11 cellular contexts compared by ENCODE assay signal in genomic region chr15:47027322-47027946, GRCh38.
DNase-seq lines count a peak whose midpoint lies in the region; ATAC-seq and TF ChIP-seq lines count a peak whose summit lies in the region.
"Had no signal": no experiment of that assay in that cellular context is flagged by ENCODE, and none has a peak within 500 bp of the region (broad histone marks: within the 10 kb centered on the region; RNA-seq: fewer than 3 reads in every experiment).

No MANE protein-coding gene starts in this region.

- H3K79me2 ChIP-seq in MM.1S (ENCODE audit: low read length): no peaks in the 10 kb centered on the region
- no peaks in the 10 kb centered on the region for H3K79me2 ChIP-seq in mesendoderm (ENCODE audit: control insufficient read depth, insufficient read depth, low read length)

- no peak overlapping the region for H3K18ac ChIP-seq in mesendoderm (ENCODE audit: low read length)

- no peak overlapping the region for H2BK120ac ChIP-seq in mesendoderm (ENCODE audit: low read depth, low read length)

- no CpG with 5 or more reads among the region's 5 CpGs for WGBS in mesendoderm (ENCODE audit: extremely low coverage, insufficient coverage, low lambda C conversion rate)

- peak overlapping the region; percentile 6 for H2BK5ac ChIP-seq in mesendoderm (ENCODE audit: low read length)

- no peaks in the 10 kb centered on the region for H3K27me3 Mint-ChIP-seq in activated T-helper 1 cell treated with anti-CD3 and anti-CD28 coated beads, Interleukin-12 subunit alpha, Interleukin-12 subunit beta, Interleukin-2, Interleukin-4 antibody, amounts not matched to agents 30 ng/mL and 10 ng/mL and 1 ng/mL, durations not matched to agents 14 hours and 24 hours and 36 hours (ENCODE audit: insufficient read depth)
- H3K27me3 Mint-ChIP-seq: activated naive CD8-positive, alpha-beta T cell treated with anti-CD3 and anti-CD28 coated beads, Interleukin-2, amount 50 U/mL, for 24 hours had no signal

- peak overlapping the region; percentile 44 for H2AFZ ChIP-seq in MM.1S (ENCODE audit: low read length)

- no peak overlapping the region for H3K4ac ChIP-seq in mesendoderm (ENCODE audit: low read depth, low read length)

- H3K4me3 ChIP-seq in MM.1S (ENCODE audit: low read length) (no peak overlapping the region), mesendoderm (ENCODE audit: low read length) (no peak overlapping the region)

- H3K36me3 ChIP-seq in MM.1S (replicated peaks; ENCODE audit: insufficient read depth, low read length) (no peaks in the 10 kb centered on the region), mesendoderm (ENCODE audit: control insufficient read depth, insufficient read depth, low read length) (no peaks in the 10 kb centered on the region)

- peaks cover 21% of the 10 kb centered on the region for H3K9me3 Mint-ChIP-seq in activated T-helper 1 cell treated with anti-CD3 and anti-CD28 coated beads, Interleukin-12 subunit alpha, Interleukin-12 subunit beta, Interleukin-2, Interleukin-4 antibody, amounts not matched to agents 30 ng/mL and 10 ng/mL and 1 ng/mL, durations not matched to agents 14 hours and 24 hours and 36 hours

- H3K27me3 ChIP-seq in MM.1S (replicated peaks; ENCODE audit: insufficient read depth, low read length) (no peaks in the 10 kb centered on the region), mesendoderm (ENCODE audit: insufficient read depth, low read length, poor library complexity) (no peaks in the 10 kb centered on the region)

- no peaks in the 10 kb centered on the region for H4K20me1 ChIP-seq in MM.1S (ENCODE audit: insufficient read depth, low read length)

- no peaks in the 10 kb centered on the region for H3K4me1 Mint-ChIP-seq in activated T-helper 1 cell treated with anti-CD3 and anti-CD28 coated beads, Interleukin-12 subunit alpha, Interleukin-12 subunit beta, Interleukin-2, Interleukin-4 antibody, amounts not matched to agents 30 ng/mL and 10 ng/mL and 1 ng/mL, durations not matched to agents 14 hours and 24 hours and 36 hours (ENCODE audit: low read depth)
- H3K4me1 Mint-ChIP-seq: activated naive CD8-positive, alpha-beta T cell treated with anti-CD3 and anti-CD28 coated beads, Interleukin-2, amount 50 U/mL, for 24 hours had no signal

- no peak overlapping the region for H3K4me3 Mint-ChIP-seq in activated T-helper 1 cell treated with anti-CD3 and anti-CD28 coated beads, Interleukin-12 subunit alpha, Interleukin-12 subunit beta, Interleukin-2, Interleukin-4 antibody, amounts not matched to agents 30 ng/mL and 10 ng/mL and 1 ng/mL, durations not matched to agents 14 hours and 24 hours and 36 hours
- H3K4me3 Mint-ChIP-seq: activated naive CD8-positive, alpha-beta T cell treated with anti-CD3 and anti-CD28 coated beads, Interleukin-2, amount 50 U/mL, for 24 hours had no signal

- H4K8ac ChIP-seq in mesendoderm (ENCODE audit: low read depth, low read length): no peak overlapping the region

- H3K4me1 ChIP-seq in MM.1S (ENCODE audit: low read length): peaks cover 9% of the 10 kb centered on the region
- no peaks in the 10 kb centered on the region for H3K4me1 ChIP-seq in mesendoderm (ENCODE audit: control insufficient read depth, low read depth, low read length)

- TF ChIP-seq CTCF in GM12872 (IDR thresholded peaks at IDR 0.05; ENCODE audit: insufficient read depth, low read depth, low read length) (0 out of 3 replicates have a peak, but pooled peaks have one; percentile 8), MM.1S (IDR thresholded peaks at IDR 0.05; ENCODE audit: low read length) (peak; percentile 68)

- no peaks in the 10 kb centered on the region for H3F3A ChIP-seq in MM.1S (ENCODE audit: insufficient read depth, low read length)

- no peak overlapping the region for H3K56ac ChIP-seq in mesendoderm (ENCODE audit: low read length)

- H3K27ac Mint-ChIP-seq in activated T-helper 1 cell treated with anti-CD3 and anti-CD28 coated beads, Interleukin-12 subunit alpha, Interleukin-12 subunit beta, Interleukin-2, Interleukin-4 antibody, amounts not matched to agents 30 ng/mL and 10 ng/mL and 1 ng/mL, durations not matched to agents 14 hours and 24 hours and 36 hours: no peak overlapping the region
- H3K27ac Mint-ChIP-seq: activated naive CD8-positive, alpha-beta T cell treated with anti-CD3 and anti-CD28 coated beads, Interleukin-2, amount 50 U/mL, for 24 hours had no signal

- H2AK5ac ChIP-seq in mesendoderm (ENCODE audit: low read length): no peak overlapping the region

- ATAC-seq in left ventricle myocardium superior: no peak
- ATAC-seq: activated naive CD8-positive, alpha-beta T cell treated with anti-CD3 and anti-CD28 coated beads, Interleukin-2, amount 50 U/mL, for 24 hours; Panc1 had no signal

- intact Hi-C loops in left ventricle myocardium superior (cut with micrococcal nuclease): no loop called here
- intact Hi-C loops in activated T-helper 1 cell treated with anti-CD3 and anti-CD28 coated beads, Interleukin-12 subunit alpha, Interleukin-12 subunit beta, Interleukin-2, Interleukin-4 antibody, amounts not matched to agents 30 ng/mL and 10 ng/mL and 1 ng/mL, durations not matched to agents 14 hours and 24 hours and 36 hours (cut with micrococcal nuclease): no loop called here

- no peaks in the 10 kb centered on the region for H3K9me2 ChIP-seq in MM.1S (replicated peaks; ENCODE audit: insufficient read depth, low read length)

- H2BK15ac ChIP-seq in mesendoderm (replicated peaks; ENCODE audit: low read depth): no peak overlapping the region

- H3K36me3 Mint-ChIP-seq in activated T-helper 1 cell treated with anti-CD3 and anti-CD28 coated beads, Interleukin-12 subunit alpha, Interleukin-12 subunit beta, Interleukin-2, Interleukin-4 antibody, amounts not matched to agents 30 ng/mL and 10 ng/mL and 1 ng/mL, durations not matched to agents 14 hours and 24 hours and 36 hours (ENCODE audit: low read depth): no peaks in the 10 kb centered on the region

- H4K5ac ChIP-seq in mesendoderm (ENCODE audit: low read length): no peak overlapping the region

- H3K9ac ChIP-seq in MM.1S (ENCODE audit: low read length): no peak overlapping the region
- H3K9ac ChIP-seq in mesendoderm (ENCODE audit: low read length): no peak overlapping the region

- H3K4me2 ChIP-seq in MM.1S (ENCODE audit: low read depth, low read length) (no peak overlapping the region), mesendoderm (ENCODE audit: low read length) (no peak overlapping the region)

- DNase-seq in MM.1S: peak; percentile 56
- DNase-seq in RKO (ENCODE audit: low spot score): peak; percentile 0
- peak; percentile 56 for DNase-seq in mesendoderm
- no peak for DNase-seq in left ventricle myocardium superior
- DNase-seq in activated T-helper 1 cell treated with anti-CD3 and anti-CD28 coated beads, Interleukin-12 subunit alpha, Interleukin-12 subunit beta, Interleukin-2, Interleukin-4 antibody, amounts not matched to agents 30 ng/mL and 10 ng/mL and 1 ng/mL, durations not matched to agents 14 hours and 24 hours and 36 hours (ENCODE audit: low spot score): no peak
- DNase-seq in A172 (ENCODE audit: low spot score): no peak
- DNase-seq: activated CD8-positive, alpha-beta memory T cell treated with anti-CD3 and anti-CD28 coated beads, Interleukin-2, amount 50 U/mL, for 48 hours; activated naive CD8-positive, alpha-beta T cell treated with anti-CD3 and anti-CD28 coated beads, Interleukin-2, amount 50 U/mL, for 24 hours had no signal

- H3K23ac ChIP-seq in mesendoderm (ENCODE audit: low read length): no peak overlapping the region

- 0 out of 2 replicates have a peak, but pooled peaks cover 3% of the 10 kb centered on the region for H3K9me3 ChIP-seq in MM.1S (replicated peaks; ENCODE audit: insufficient read depth, low read length)
- H3K9me3 ChIP-seq: Caco-2 had no signal

- H3K27ac ChIP-seq in MM.1S (ENCODE audit: low read length) (no peak overlapping the region), mesendoderm (ENCODE audit: low read depth, low read length) (no peak overlapping the region)

- no peaks in the 10 kb centered on the region for H3K79me1 ChIP-seq in mesendoderm (ENCODE audit: low read length)

Comparison
In these comparisons a context has a peak if more than half of its experiments do, and no peak if none do; other contexts are left out.
1. DNase-seq: peak in MM.1S (single experiment), RKO (single experiment) and mesendoderm (single experiment); none in left ventricle myocardium superior (single experiment), activated T-helper 1 cell treated with anti-CD3 and anti-CD28 coated beads, Interleukin-12 subunit alpha, Interleukin-12 subunit beta, Interleukin-2, Interleukin-4 antibody, amounts not matched to agents 30 ng/mL and 10 ng/mL and 1 ng/mL, durations not matched to agents 14 hours and 24 hours and 36 hours (single experiment) and A172 (single experiment).